In genomic region chr3:31754575-31755278, GRCh38 we compare ENCODE assay signal across 12 cellular contexts.
DNase-seq lines count a peak whose midpoint lies in the region; ATAC-seq, FAIRE-seq and TF ChIP-seq lines count a peak whose summit lies in the region.
"Had no signal": no experiment of that assay in that cellular context is flagged by ENCODE, and none has a peak within 500 bp of the region (broad histone marks: within the 10 kb centered on the region; RNA-seq: fewer than 3 reads in every experiment).

No MANE protein-coding gene starts in this region.

- 68% methylated on average over 6 of the region's 6 CpGs for WGBS in esophagus squamous epithelium, 2 donors

- FAIRE-seq in GM12891 (lab: Jason Lieb, UNC), result peak; percentile 43

- intact Hi-C loops in esophagus squamous epithelium (cut with DNase I), result no loop called here

- no peaks in the 10 kb centered on the region for H3K9me3 ChIP-seq in esophagus squamous epithelium

- H3K27ac ChIP-seq in esophagus squamous epithelium, result no peak overlapping the region
- H3K27ac ChIP-seq: C4-2B had no signal

- TF ChIP-seq CTCF in LNCaP clone FGC (IDR thresholded peaks at IDR 0.05; ENCODE audit: control insufficient read depth, extremely low read depth, insufficient read depth) (no peak), esophagus squamous epithelium (IDR thresholded peaks at IDR 0.05) (no peak)

- peaks cover 0 to 45% (median 0%) of the 10 kb centered on the region in 3 donors for H3K4me1 ChIP-seq in esophagus squamous epithelium

- no peaks in the 10 kb centered on the region for H3K27me3 ChIP-seq in esophagus squamous epithelium

- ATAC-seq in GM19328 (IDR thresholded peaks at IDR 0.05; ENCODE audit: unreplicated experiment) (peak; percentile 88), HG02884 (IDR thresholded peaks at IDR 0.05; ENCODE audit: unreplicated experiment) (peak; percentile 92)

- no peaks in the 10 kb centered on the region for H3K36me3 ChIP-seq in esophagus squamous epithelium

- H3K4me3 ChIP-seq in LNCaP clone FGC (ENCODE audit: low read depth, low read length) (no peak overlapping the region), esophagus squamous epithelium (no peak overlapping the region)

- DNase-seq in GM12891 (ENCODE audit: insufficient read length, low spot score) (no peak), LNCaP clone FGC (ENCODE audit: low read depth) (peak; percentile 63), NCI-H1417 (lab: John Stamatoyannopoulos, UW) (no peak), esophagus squamous epithelium (lab: John Stamatoyannopoulos, UW) (no peak), DMS 273 (lab: John Stamatoyannopoulos, UW; ENCODE audit: unreplicated experiment) (no peak)
- DNase-seq in stimulated activated naive CD4-positive, alpha-beta T cell (lab: John Stamatoyannopoulos, UW), result no peak
- DNase-seq: glutamatergic neuron, NCI-H187, Right ventricle myocardium superior had no signal

- TF ChIP-seq POLR2A in GM12891 (IDR thresholded peaks at IDR 0.05; ENCODE audit: low read depth, low read length) (no peak), esophagus squamous epithelium (IDR thresholded peaks at IDR 0.05) (no peak)

TF ChIP-seq in GM12891, 5 proteins besides CTCF, POLR2A, EP300 and RAD21:
- TF ChIP-seq POU2F2 (IDR thresholded peaks at IDR 0.05; ENCODE audit: low read depth, low read length) (peak; percentile 86), PAX5 (IDR thresholded peaks at IDR 0.05; ENCODE audit: insufficient read depth, low read length, severe bottlenecking) (no peak), SPI1 (IDR thresholded peaks at IDR 0.05; ENCODE audit: low read depth, low read length) (no peak), TAF1 (IDR thresholded peaks at IDR 0.05; ENCODE audit: low read depth, low read length) (no peak), POLR2AphosphoS5 (IDR thresholded peaks at IDR 0.05; ENCODE audit: low read depth, low read length) (no peak)
